8 cellular contexts compared by ENCODE assay signal in the genomic region with DNA sequence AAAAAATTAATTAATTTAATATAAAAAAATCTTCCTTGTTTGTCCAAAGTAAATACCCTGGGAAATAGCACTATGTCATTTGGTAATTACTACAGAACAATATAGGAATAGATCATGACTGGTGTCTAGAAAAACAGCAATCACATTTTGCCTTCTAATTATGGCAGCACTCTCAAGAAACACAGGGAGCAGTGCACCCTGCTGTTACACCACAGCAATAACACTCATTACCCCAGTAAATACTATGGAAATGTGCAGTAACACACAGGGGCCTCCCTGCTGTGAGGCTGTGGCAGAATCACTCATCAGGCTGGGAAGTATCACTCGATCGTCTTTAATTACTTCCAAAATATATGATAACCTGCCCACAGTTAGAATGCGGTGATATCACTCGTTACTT.
A peak's percentile ranks its signal among the peaks of the same experiment; 100 is the strongest.
DNase-seq lines count a peak whose midpoint lies in the region; ATAC-seq and TF ChIP-seq lines count a peak whose summit lies in the region.

No MANE protein-coding gene starts in this region.

- H3K4me1 ChIP-seq in KMS-11 (ENCODE audit: low read depth, poor library complexity, severe bottlenecking) (no peaks in the 10 kb centered on the region), SK-N-SH (ENCODE audit: control insufficient read depth in 1 of 2, insufficient read depth in 2 of 2, low read depth in 1 of 2, low read length in 1 of 2) (peaks cover 0 to 2% of the 10 kb centered on the region in 2 experiments; a peak in 2 of 4 replicates)

- H3K27me3 ChIP-seq in KMS-11 (ENCODE audit: insufficient read depth, low read depth) = no peaks in the 10 kb centered on the region
- H3K27me3 ChIP-seq in SK-N-SH (ENCODE audit: insufficient read depth) = no peaks in the 10 kb centered on the region

- H3K4me3 ChIP-seq in KMS-11 (IDR thresholded peaks at IDR 0.05; ENCODE audit: insufficient read depth, low read depth, low read length) = no peak overlapping the region
- no peak overlapping the region for H3K4me3 ChIP-seq in SK-N-SH (ENCODE audit: low read depth in 2 of 2, low read length in 1 of 2)

- no peak overlapping the region for H3K9ac ChIP-seq in KMS-11
- H3K9ac ChIP-seq in SK-N-SH = no peak overlapping the region

- H3K79me2 ChIP-seq in KMS-11 (ENCODE audit: insufficient read depth, low read depth) = no peaks in the 10 kb centered on the region
- no peaks in the 10 kb centered on the region for H3K79me2 ChIP-seq in SK-N-SH (ENCODE audit: insufficient read depth)

- POLR2A ChIA-PET in SK-N-SH (lab: Yijun Ruan, JAX) = no interaction called here

- no peak overlapping the region for H3K27ac ChIP-seq in KMS-11
- H3K27ac ChIP-seq in SK-N-SH (ENCODE audit: low read depth in 2 of 2, low read length in 1 of 2) = no peak overlapping the region

- intact Hi-C loops in left cardiac atrium (cut with DNase I) (no loop called here), Right ventricle myocardium superior (cut with DNase I) (no loop called here)

- no peaks in the 10 kb centered on the region for H4K20me1 ChIP-seq in KMS-11 (ENCODE audit: insufficient read depth)
- no peaks in the 10 kb centered on the region for H4K20me1 ChIP-seq in SK-N-SH (ENCODE audit: insufficient read depth)

- H3K36me3 ChIP-seq in KMS-11 (ENCODE audit: insufficient read depth) (no peaks in the 10 kb centered on the region), SK-N-SH (replicated peaks in 1 of 2; ENCODE audit: control insufficient read depth in 1 of 2, insufficient read depth in 2 of 2, low read length in 1 of 2) (no peaks in the 10 kb centered on the region)

- H2AFZ ChIP-seq in KMS-11 (ENCODE audit: low read depth) (no peak overlapping the region), SK-N-SH (ENCODE audit: low read depth) (no peak overlapping the region)

- TF ChIP-seq EP300 in SK-N-SH (IDR thresholded peaks at IDR 0.05; ENCODE audit: borderline replicate concordance in 1 of 2, low read depth in 1 of 2, low read length in 1 of 2) = no peak

- ATAC-seq in left cardiac atrium (peak; percentile 30 to 31), Right ventricle myocardium superior (ENCODE audit: poor library complexity) (no peak), HG03045 (IDR thresholded peaks at IDR 0.05; ENCODE audit: unreplicated experiment) (no peak)

- TF ChIP-seq RAD21 in SK-N-SH (IDR thresholded peaks at IDR 0.05; ENCODE audit: low read length) = peak; percentile 77

- no peak overlapping the region for H3K4me2 ChIP-seq in KMS-11
- H3K4me2 ChIP-seq in SK-N-SH = no peak overlapping the region

- H3K9me2 ChIP-seq in SK-N-SH = no peaks in the 10 kb centered on the region

- H3F3A ChIP-seq in SK-N-SH (replicated peaks; ENCODE audit: insufficient read depth) = no peaks in the 10 kb centered on the region

- CTCF ChIA-PET in SK-N-SH (lab: Yijun Ruan, JAX) = interaction anchor here (0.7 kb wide), 1 partner anchor 593 kb away, joined by 3 read pairs; no protein-coding TSS in a partner anchor

- TF ChIP-seq CTCF in KMS-11 (conservative IDR thresholded peaks at IDR 0.05; ENCODE audit: low read depth, low read length) (peak; percentile 34; the same call in 1 of the 2 replicates), SK-N-SH (IDR thresholded peaks at IDR 0.05) (peak; percentile 57)

- WGBS in SK-N-SH (ENCODE audit: low lambda C conversion rate) = 64% methylated on average over 4 of the region's 4 CpGs

- no peaks in the 10 kb centered on the region for H3K9me3 ChIP-seq in SK-N-SH

- no peak for DNase-seq in left cardiac atrium
- no peak for DNase-seq in Right ventricle myocardium superior
- peak; percentile 44 for DNase-seq in SK-N-SH
- peak; percentile 44 for DNase-seq in left kidney (ENCODE audit: low read depth, low spot score)
- DNase-seq in LoVo (ENCODE audit: low spot score) = no peak
- no peak for DNase-seq in activated CD4-positive, alpha-beta T cell treated with anti-CD3 and anti-CD28 coated beads for 48 hours

TF ChIP-seq in SK-N-SH, 30 proteins besides CTCF, POLR2A, EP300 and RAD21:
- peak; percentile 80 for TF ChIP-seq SMC3 (IDR thresholded peaks at IDR 0.05; ENCODE audit: low read depth, low read length)
- no peak for TF ChIP-seq NRF1 (IDR thresholded peaks at IDR 0.05; ENCODE audit: low read depth, low read length)

Comparison
In these comparisons a context has a peak if more than half of its experiments do, and no peak if none do; other contexts are left out.
1. ATAC-seq: peak in left cardiac atrium (2 of 2); none in Right ventricle myocardium superior (single experiment) and HG03045 (single experiment).
2. DNase-seq: peak in SK-N-SH (single experiment) and left kidney (single experiment); none in left cardiac atrium (single experiment), Right ventricle myocardium superior (single experiment), LoVo (single experiment) and activated CD4-positive, alpha-beta T cell treated with anti-CD3 and anti-CD28 coated beads for 48 hours (single experiment).